7 cellular contexts compared by ENCODE assay signal in the genomic region with DNA sequence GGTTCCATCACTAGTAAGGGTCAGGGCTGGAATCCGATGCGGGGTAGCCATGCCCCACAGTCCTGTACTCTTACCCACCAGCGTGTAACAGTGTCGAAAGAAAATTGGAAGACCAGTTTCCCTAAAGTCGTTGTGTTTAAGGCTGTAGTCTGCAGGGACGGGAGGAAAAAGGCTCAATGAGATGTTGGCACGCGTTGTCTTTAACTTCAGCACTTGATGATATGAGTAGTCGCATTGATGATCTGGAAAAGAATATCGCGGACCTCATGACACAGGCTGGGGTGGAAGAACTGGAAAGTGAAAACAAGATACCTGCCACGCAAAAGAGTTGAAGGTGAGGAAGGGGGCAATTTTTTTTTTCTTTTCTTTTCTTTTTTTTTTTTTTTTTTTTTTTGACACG. TPM values are rescaled to one million over a fixed set of nuclear protein-coding genes. Genes with fewer than 3 reads are reported as not detected.
A peak's percentile ranks its signal among the peaks of the same experiment; 100 is the strongest.
DNase-seq lines count a peak whose midpoint lies in the region; ATAC-seq and TF ChIP-seq lines count a peak whose summit lies in the region.

No MANE protein-coding gene starts in this region.

- H3K9me3 Mint-ChIP-seq in HFFc6, result no peaks in the 10 kb centered on the region; the same call in 1 of the 2 replicates
- no peaks in the 10 kb centered on the region for H3K9me3 Mint-ChIP-seq in activated CD8-positive, alpha-beta T cell treated with anti-CD3 and anti-CD28 coated beads, Interleukin-2, amount 10 ng/mL, durations not matched to agents 7 days and 5 days (ENCODE audit: insufficient read depth)

- H3K36me3 ChIP-seq in spleen, result peaks cover 0 to 47% (median 18%) of the 10 kb centered on the region in 6 donors

- H3K4me1 Mint-ChIP-seq in HFFc6 (ENCODE audit: low read depth), result peaks cover 39% of the 10 kb centered on the region
- peaks cover 46% of the 10 kb centered on the region for H3K4me1 Mint-ChIP-seq in activated CD8-positive, alpha-beta T cell treated with anti-CD3 and anti-CD28 coated beads, Interleukin-2, amount 10 ng/mL, durations not matched to agents 7 days and 5 days (ENCODE audit: low read depth)

- no peaks in the 10 kb centered on the region for H3K27me3 ChIP-seq in spleen (replicated peaks in 1 of 7)

- peak overlapping the region in 4 of 8 donors; percentile 77 to 94 (median 90) for H3K27ac ChIP-seq in spleen

- no peak for ATAC-seq in activated CD8-positive, alpha-beta T cell treated with anti-CD3 and anti-CD28 coated beads, Interleukin-2, amount 10 ng/mL, durations not matched to agents 7 days and 5 days
- ATAC-seq in GM18858 (IDR thresholded peaks at IDR 0.05; ENCODE audit: unreplicated experiment), result no peak
- no peak for ATAC-seq in HG02870 (IDR thresholded peaks at IDR 0.05; ENCODE audit: unreplicated experiment)

- peaks cover 28 to 89% (median 51%) of the 10 kb centered on the region in 6 donors for H3K4me1 ChIP-seq in spleen

- peak overlapping the region; percentile 97 for H3K4me3 Mint-ChIP-seq in HFFc6
- peak overlapping the region; percentile 99 for H3K4me3 Mint-ChIP-seq in activated CD8-positive, alpha-beta T cell treated with anti-CD3 and anti-CD28 coated beads, Interleukin-2, amount 10 ng/mL, durations not matched to agents 7 days and 5 days

- peaks cover 42% of the 10 kb centered on the region for H3K36me3 Mint-ChIP-seq in HFFc6 (ENCODE audit: low read depth)
- peaks cover 40% of the 10 kb centered on the region for H3K36me3 Mint-ChIP-seq in activated CD8-positive, alpha-beta T cell treated with anti-CD3 and anti-CD28 coated beads, Interleukin-2, amount 10 ng/mL, durations not matched to agents 7 days and 5 days (ENCODE audit: low read depth)

- H3K4me3 ChIP-seq in iPS-18c (ENCODE audit: insufficient read depth, low read depth, low read length) (peak overlapping the region; percentile 98), spleen (peak overlapping the region in 7 of 8 donors; percentile 79 to 98 (median 88))

- peaks cover 3% of the 10 kb centered on the region for H3K9me3 ChIP-seq in iPS-18c (ENCODE audit: control insufficient read depth, insufficient read depth, low read length)
- H3K9me3 ChIP-seq in spleen, result no peaks in the 10 kb centered on the region

- no peak for TF ChIP-seq POLR2A in spleen (IDR thresholded peaks at IDR 0.05)

- POLR2A ChIA-PET in activated CD8-positive, alpha-beta T cell treated with anti-CD3 and anti-CD28 coated beads, Interleukin-2, amount 10 ng/mL, durations not matched to agents 7 days and 5 days (lab: Charles Lee), result interaction anchor here (0.6 kb wide), 1 partner anchor 1108 kb away, joined by 3 read pairs; no protein-coding TSS in a partner anchor

- DNase-seq in HFFc6 (no peak), spleen (no peak), OCI-M1 (lab: John Stamatoyannopoulos, UW) (no peak)
- no peak for DNase-seq in activated CD8-positive, alpha-beta T cell treated with anti-CD3 and anti-CD28 coated beads, Interleukin-2, amount 10 ng/mL, durations not matched to agents 7 days and 5 days

- peaks cover 6% of the 10 kb centered on the region for H3K27me3 Mint-ChIP-seq in HFFc6 (ENCODE audit: insufficient read depth)
- H3K27me3 Mint-ChIP-seq in activated CD8-positive, alpha-beta T cell treated with anti-CD3 and anti-CD28 coated beads, Interleukin-2, amount 10 ng/mL, durations not matched to agents 7 days and 5 days (ENCODE audit: low read depth), result no peaks in the 10 kb centered on the region

- CTCF ChIA-PET in activated CD8-positive, alpha-beta T cell treated with anti-CD3 and anti-CD28 coated beads, Interleukin-2, amount 10 ng/mL, durations not matched to agents 7 days and 5 days (lab: Charles Lee), result interaction anchor here (1.0 to 1.3 kb wide), 2 partner anchors 16 to 18 kb away, joined by 3 to 4 read pairs; no protein-coding TSS in a partner anchor

- no peak for TF ChIP-seq CTCF in HFFc6 (IDR thresholded peaks at IDR 0.05)
- no peak for TF ChIP-seq CTCF in spleen (IDR thresholded peaks at IDR 0.05 in 8 of 11, conservative IDR thresholded peaks at IDR 0.05 in 3 of 11)

- WGBS in spleen, 5 donors, result 81 to 91% (median 87%) methylated on average over 12 to 13 of the region's 13 CpGs

- H3K27ac Mint-ChIP-seq in HFFc6, result peak overlapping the region; percentile 86
- H3K27ac Mint-ChIP-seq in activated CD8-positive, alpha-beta T cell treated with anti-CD3 and anti-CD28 coated beads, Interleukin-2, amount 10 ng/mL, durations not matched to agents 7 days and 5 days, result no peak overlapping the region

- intact Hi-C loops in spleen (cut with DNase I; ENCODE audit: low total_unique reads), result no loop called here

RNA-seq across cellular contexts. Expression of a gene that starts 1.3 kb away (rescaled TPM):
- 100 to 1,000 TPM; 138 to 174 (median 161) TPM for total RNA-seq in HFFc6 (2021; fragmentation: NEBNext Ultra II Directional; extraction: Animal tissue kit (Norgen Biotek cat#: 25700))
- 10 to 100 TPM; 64.8 to 72.9 TPM for total RNA-seq in activated CD8-positive, alpha-beta T cell treated with anti-CD3 and anti-CD28 coated beads, Interleukin-2, amount 10 ng/mL, durations not matched to agents 7 days and 5 days
- total RNA-seq in spleen, result 10 to 100 TPM; 11.0 to 68.5 (median 61.6) TPM
- 10 to 100 TPM; 27.9 to 47.0 (median 30.4) TPM for polyA plus RNA-seq in spleen
